In the genomic region with DNA sequence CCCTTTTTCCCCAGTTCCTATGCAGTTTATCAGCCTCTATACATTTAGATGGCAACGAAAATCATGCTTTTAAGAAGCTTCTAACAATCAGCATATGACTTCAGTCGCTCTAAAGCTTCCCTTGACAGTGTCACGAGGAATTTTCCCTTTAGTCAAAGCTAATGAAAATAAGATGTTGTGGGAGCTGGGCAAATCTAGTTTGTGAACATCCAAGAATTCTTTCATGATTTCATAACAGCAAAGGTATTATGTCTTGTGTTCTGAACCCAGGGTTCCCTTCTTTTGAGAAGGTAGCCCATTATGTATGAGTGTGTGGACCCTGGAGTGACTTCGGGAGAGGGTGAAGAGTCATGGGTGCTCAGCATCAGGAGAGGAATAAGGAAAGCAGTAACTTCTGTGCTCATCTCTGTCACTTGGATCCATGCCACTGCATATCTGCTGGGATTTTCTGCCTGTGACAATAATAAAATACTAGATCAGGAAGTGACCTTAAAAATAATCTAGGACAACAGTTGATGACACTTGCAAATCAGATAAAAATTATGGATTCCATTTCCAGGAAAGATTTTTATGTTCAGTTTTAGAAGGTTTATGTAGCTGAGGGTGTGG, we compare ENCODE assay signal across 22 cellular contexts.
DNase-seq lines count a peak whose midpoint lies in the region; ATAC-seq and TF ChIP-seq lines count a peak whose summit lies in the region.
"Had no signal": no experiment of that assay in that cellular context is flagged by ENCODE, and none has a peak within 500 bp of the region (broad histone marks: within the 10 kb centered on the region; RNA-seq: fewer than 3 reads in every experiment).

No MANE protein-coding gene starts in this region.

- H3K4me3 Mint-ChIP-seq in nephron progenitor cell = no peak overlapping the region
- H3K4me3 Mint-ChIP-seq: activated CD8-positive, alpha-beta T cell treated with anti-CD3 and anti-CD28 coated beads, Interleukin-2, amount 10 ng/mL, durations not matched to agents 7 days and 5 days; effector memory CD8-positive, alpha-beta T cell; neural crest cell had no signal

- ATAC-seq in HG03097 (IDR thresholded peaks at IDR 0.05; ENCODE audit: low FRiP score, unreplicated experiment) (no peak), left ventricle myocardium superior (no peak)
- ATAC-seq: activated CD8-positive, alpha-beta T cell treated with anti-CD3 and anti-CD28 coated beads, Interleukin-2, amount 10 ng/mL, durations not matched to agents 7 days and 5 days; effector memory CD8-positive, alpha-beta T cell had no signal

- peak overlapping the region; percentile 57 for H3K27ac Mint-ChIP-seq in nephron progenitor cell
- H3K27ac Mint-ChIP-seq: activated CD8-positive, alpha-beta T cell treated with anti-CD3 and anti-CD28 coated beads, Interleukin-2, amount 10 ng/mL, durations not matched to agents 7 days and 5 days; effector memory CD8-positive, alpha-beta T cell had no signal

- peaks cover 5% of the 10 kb centered on the region for H3K27me3 Mint-ChIP-seq in nephron progenitor cell (ENCODE audit: low read depth, poor library complexity)

- H3K27ac ChIP-seq in 22Rv1 = peak overlapping the region; percentile 97
- H3K27ac ChIP-seq in VCaP = peak overlapping the region; percentile 98
- H3K27ac ChIP-seq: SJCRH30, upper lobe of right lung had no signal

- no peak for TF ChIP-seq CTCF in 22Rv1 (IDR thresholded peaks at IDR 0.05)
- TF ChIP-seq CTCF in VCaP (conservative IDR thresholded peaks at IDR 0.05) = no peak
- TF ChIP-seq CTCF in nephron progenitor cell (IDR thresholded peaks at IDR 0.05) = no peak

- DNase-seq in DMS53 treated with DMSO at 0.1 percent for 48 hours (lab: John Stamatoyannopoulos, UW; ENCODE audit: unreplicated experiment) (peak; percentile 17), nephron progenitor cell (no peak), NCI-H146 (lab: John Stamatoyannopoulos, UW) (no peak), left ventricle myocardium superior (no peak), NCI-H128 (lab: John Stamatoyannopoulos, UW; ENCODE audit: unreplicated experiment) (no peak)
- DNase-seq: ACHN; activated CD4-positive, alpha-beta T cell treated with anti-CD3 and anti-CD28 coated beads for 1 hour; activated CD8-positive, alpha-beta T cell treated with anti-CD3 and anti-CD28 coated beads, Interleukin-2, amount 10 ng/mL, durations not matched to agents 7 days and 5 days; activated effector memory CD4-positive, alpha-beta T cell treated with anti-CD3 and anti-CD28 coated beads, Interleukin-2, amount 50 U/mL, for 16 hours; activated T-cell treated with anti-CD3 and anti-CD28 coated beads for 4 hours; effector memory CD8-positive, alpha-beta T cell; hippocampal formation; KG1; NCI-H1694; NCI-H524 treated with DMSO at 0.1 percent for 48 hours; SJCRH30; T-helper 1 cell; upper lobe of right lung had no signal

- intact Hi-C loops in left ventricle myocardium superior (cut with micrococcal nuclease) = loop anchor here (10.0 kb wide), 2 partner anchors 366 to 686 kb away; partner anchors contain the start of genes ELL2 and RFESD

- peaks cover 64% of the 10 kb centered on the region for H3K4me1 Mint-ChIP-seq in nephron progenitor cell

- peaks cover 12% of the 10 kb centered on the region for H3K9me3 Mint-ChIP-seq in nephron progenitor cell
- H3K9me3 Mint-ChIP-seq: effector memory CD8-positive, alpha-beta T cell had no signal

- peaks cover 13% of the 10 kb centered on the region for H3K36me3 Mint-ChIP-seq in nephron progenitor cell (ENCODE audit: low read depth)
